Comparison of ENCODE assay signal across 1 cellular context in the genomic region with DNA sequence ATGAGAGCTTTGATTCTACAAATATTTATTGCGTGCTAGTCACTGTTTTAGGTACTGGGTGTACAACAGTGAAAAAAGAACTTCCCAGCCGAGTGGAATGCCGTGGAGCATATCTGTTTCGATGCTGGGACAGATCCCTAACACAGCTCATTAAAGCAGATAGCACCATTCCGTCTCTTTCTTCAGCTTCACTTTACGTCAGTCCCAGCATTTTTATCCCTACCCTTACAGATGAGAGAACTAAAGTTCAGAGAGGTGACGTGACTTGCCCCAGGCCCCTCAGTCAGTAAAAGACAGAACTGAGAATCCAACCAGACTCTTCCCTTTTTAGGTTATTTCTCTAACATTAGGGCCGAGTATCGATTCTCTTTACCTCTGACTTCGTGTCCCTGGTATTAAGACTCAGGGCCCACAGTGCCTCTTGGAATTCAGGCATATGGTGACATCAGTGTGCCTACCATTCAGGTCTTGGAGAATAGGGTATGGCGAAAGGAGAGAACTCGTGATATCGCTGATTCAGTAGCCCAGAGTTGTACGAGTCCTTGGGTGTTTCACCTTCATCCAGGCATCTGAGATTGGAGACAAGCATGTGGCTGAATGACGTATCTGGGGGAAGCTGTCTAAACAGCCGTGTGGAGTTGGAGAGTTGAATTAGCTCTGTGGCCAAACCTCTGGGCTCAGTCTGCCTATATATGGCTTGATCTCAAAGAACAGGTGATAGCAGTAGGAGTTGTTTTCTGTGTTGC.
TF ChIP-seq lines count a peak whose summit lies in the region.

No MANE protein-coding gene starts in this region.

TF ChIP-seq in GM23338, 12 proteins besides CTCF, POLR2A, EP300 and RAD21 (continued from another document):
- TF ChIP-seq REST (IDR thresholded peaks at IDR 0.05; ENCODE audit: unreplicated experiment), result no peak
- no peak for TF ChIP-seq POLR2AphosphoS5 (IDR thresholded peaks at IDR 0.05; ENCODE audit: low read depth)
- no peak for TF ChIP-seq CREB1 (CRISPR knock-in tag; IDR thresholded peaks at IDR 0.05; ENCODE audit: low read depth)
- TF ChIP-seq STAT1 (IDR thresholded peaks at IDR 0.05; ENCODE audit: unreplicated experiment), result no peak
- TF ChIP-seq ZNF114 (CRISPR knock-in tag; IDR thresholded peaks at IDR 0.05), result no peak
- no peak for TF ChIP-seq ZNF462 (CRISPR knock-in tag; IDR thresholded peaks at IDR 0.05)
- TF ChIP-seq JUNB (IDR thresholded peaks at IDR 0.05; ENCODE audit: unreplicated experiment), result no peak
- no peak for TF ChIP-seq ZNF331 (CRISPR knock-in tag; IDR thresholded peaks at IDR 0.05; ENCODE audit: low read depth)
- TF ChIP-seq EZH2phosphoT487 (IDR thresholded peaks at IDR 0.05; ENCODE audit: unreplicated experiment), result no peak
- TF ChIP-seq NANOG (IDR thresholded peaks at IDR 0.05; ENCODE audit: borderline replicate concordance), result no peak
- no peak for TF ChIP-seq ETS1 (IDR thresholded peaks at IDR 0.05)
TF ChIP-seq in GM23338: peak in this region for 0.
